Comparison of ENCODE assay signal across 8 cellular contexts in genomic region chr14:63853831-63854293, GRCh38. TPM values are rescaled to one million over a fixed set of nuclear protein-coding genes. Genes with fewer than 3 reads are reported as not detected.
A peak's percentile ranks its signal among the peaks of the same experiment; 100 is the strongest.
DNase-seq lines count a peak whose midpoint lies in the region; ATAC-seq and TF ChIP-seq lines count a peak whose summit lies in the region.

No MANE protein-coding gene starts in this region.

- TF ChIP-seq POLR2A in uterus (IDR thresholded peaks at IDR 0.05): peak in 1 of 2 donors; percentile 31

- 0 out of 2 replicates have a peak, but pooled peaks cover 4% of the 10 kb centered on the region for H3F3A ChIP-seq in PC-9 (ENCODE audit: insufficient read depth, low read depth)

- ATAC-seq in HG03196 (IDR thresholded peaks at IDR 0.05; ENCODE audit: unreplicated experiment) (peak; percentile 30), omental fat pad (ENCODE audit: low FRiP score) (peak; percentile 72)

- no peaks in the 10 kb centered on the region for H3K36me3 ChIP-seq in PC-9 (ENCODE audit: low read depth)
- no peaks in the 10 kb centered on the region for H3K36me3 ChIP-seq in uterus

- H3K27me3 ChIP-seq in PC-9 (ENCODE audit: insufficient read depth, low read depth): no peaks in the 10 kb centered on the region
- H3K27me3 ChIP-seq in uterus: no peaks in the 10 kb centered on the region

- TSS peak; percentile 41 for BruUV-seq in PC-9 (replicated peaks; lab: Mats Ljungman, UMichigan)

- peaks cover 46% of the 10 kb centered on the region for H3K79me2 ChIP-seq in PC-9 (ENCODE audit: low read depth)

- peak; percentile 50 for DNase-seq in NCI-H2196 (lab: John Stamatoyannopoulos, UW; ENCODE audit: unreplicated experiment)
- no peak for DNase-seq in NCI-H2196 treated with DMSO at 0.1 percent for 48 hours (lab: John Stamatoyannopoulos, UW; ENCODE audit: unreplicated experiment)
- peak; percentile 63 to 75 for DNase-seq in PC-9
- DNase-seq in activated effector memory CD4-positive, alpha-beta T cell treated with Interleukin-2 at 50 U/mL for 16 hours: peak; percentile 45
- peak; percentile 56 for DNase-seq in fibroblast of the aortic adventitia (ENCODE audit: low read depth)
- DNase-seq in omental fat pad (ENCODE audit: low spot score): no peak
- peak; percentile 46 to 62 for DNase-seq in uterus

- intact Hi-C loops in PC-9 (cut with micrococcal nuclease; ENCODE audit: unreplicated experiment): loop anchor here (1.0 to 10.0 kb wide), 5 partner anchors 10 to 209 kb away; partner anchors contain the start of gene WDR89
- intact Hi-C loops in uterus (cut with DNase I; ENCODE audit: low total_unique reads): no loop called here

- no peaks in the 10 kb centered on the region for H3K9me2 ChIP-seq in PC-9 (ENCODE audit: insufficient read depth)

- H2AFZ ChIP-seq in PC-9: peak overlapping the region; percentile 89

- H3K4me2 ChIP-seq in PC-9: peak overlapping the region; percentile 99

- H4K20me1 ChIP-seq in PC-9 (ENCODE audit: insufficient read depth): no peaks in the 10 kb centered on the region

- peak overlapping the region; percentile 72 for H3K4me3 ChIP-seq in PC-9
- peak overlapping the region; percentile 71 for H3K4me3 ChIP-seq in fibroblast of the aortic adventitia (ENCODE audit: low read depth, low read length)
- H3K4me3 ChIP-seq in uterus: peak overlapping the region; percentile 61 to 98

- H3K4me1 ChIP-seq in PC-9 (replicated peaks; ENCODE audit: insufficient read depth) (peaks cover 23% of the 10 kb centered on the region), uterus (no peaks in the 10 kb centered on the region)

- H3K27ac ChIP-seq in PC-9 (no peak overlapping the region), uterus (peak overlapping the region; percentile 94 to 97)

- no peaks in the 10 kb centered on the region for H3K9me3 ChIP-seq in PC-9 (ENCODE audit: insufficient read depth, low read depth)
- no peaks in the 10 kb centered on the region for H3K9me3 ChIP-seq in uterus

- no peak for TF ChIP-seq CTCF in PC-9 (conservative IDR thresholded peaks at IDR 0.05)
- no peak for TF ChIP-seq CTCF in fibroblast of the aortic adventitia (IDR thresholded peaks at IDR 0.05; ENCODE audit: insufficient read depth, low read length)
- no peak for TF ChIP-seq CTCF in omental fat pad (IDR thresholded peaks at IDR 0.05)
- TF ChIP-seq CTCF in uterus (IDR thresholded peaks at IDR 0.05): no peak

- POLR2A ChIA-PET in PC-9 (lab: Charles Lee; ENCODE audit: unreplicated experiment): interaction anchor here (0.6 kb wide), 1 partner anchor 56 kb away, joined by 3 read pairs; no protein-coding TSS in a partner anchor

- CTCF ChIA-PET in PC-9 (lab: Charles Lee): no interaction called here

RNA-seq across cellular contexts. Expression of gene SYNE2, which starts 1.1 kb away (rescaled TPM):
- total RNA-seq in PC-9 (2021): 90.3 and 94.2 TPM in 2 replicates
- 25.8 and 42.9 TPM in 2 replicates for total RNA-seq in fibroblast of the aortic adventitia (ENCODE audit: low replicate concordance)
- 100 to 1,000 TPM; 162 to 274 (median 207) TPM for total RNA-seq in omental fat pad
- 100 to 1,000 TPM; 101 to 162 (median 114) TPM for total RNA-seq in uterus

Comparison
In these comparisons a context has a peak if more than half of its experiments do, and no peak if none do; other contexts are left out.
1. DNase-seq: peak in NCI-H2196 (single experiment), PC-9 (2 of 2), activated effector memory CD4-positive, alpha-beta T cell treated with Interleukin-2 at 50 U/mL for 16 hours (single experiment), fibroblast of the aortic adventitia (single experiment) and uterus (2 of 2); none in NCI-H2196 treated with DMSO at 0.1 percent for 48 hours (single experiment) and omental fat pad (single experiment).
2. Peak in every context shown above with its lines, with median percentiles within 50 percentile points of each other: H3K4me3 ChIP-seq.